Comparison of ENCODE assay signal across 37 cellular contexts in genomic region chr6:153994811-153995210, GRCh38. TPM values are rescaled to one million over a fixed set of nuclear protein-coding genes. Genes with fewer than 3 reads are reported as not detected.
"Had no signal": no experiment of that assay in that cellular context is flagged by ENCODE, and none has a peak within 500 bp of the region (broad histone marks: within the 10 kb centered on the region; RNA-seq: fewer than 3 reads in every experiment).

No MANE protein-coding gene starts in this region.

- H3K4me3 ChIP-seq: colonic mucosa, esophagus squamous epithelium, gastroesophageal sphincter, heart right ventricle had no signal

- H3K9me3 ChIP-seq: colonic mucosa, esophagus squamous epithelium, gastroesophageal sphincter, heart right ventricle had no signal

- ATAC-seq: activated CD4-positive, CD25-positive, alpha-beta regulatory T cell treated with anti-CD3 and anti-CD28 coated beads, Interleukin-2, amount 50 U/mL, for 24 hours; activated CD8-positive, alpha-beta T cell treated with anti-CD3 and anti-CD28 coated beads for 36 hours; activated T-cell treated with anti-CD3 and anti-CD28 coated beads, Interleukin-2, amount 50 U/mL, for 4 hours; activated T-helper 17 cell treated with anti-CD3 and anti-CD28 coated beads, Interleukin-2, amount 50 U/mL, for 72 hours; gastroesophageal sphincter; heart right ventricle had no signal

- H3K36me3 ChIP-seq: brain microvascular endothelial cell, colonic mucosa, esophagus squamous epithelium, gastroesophageal sphincter, heart right ventricle, WERI-Rb-1 had no signal

- FAIRE-seq: astrocyte, bronchial epithelial cell, endometrium, endothelial cell of umbilical vein had no signal

- H3K4me1 ChIP-seq: colonic mucosa, esophagus squamous epithelium, gastroesophageal sphincter, heart right ventricle had no signal

- H3K27ac ChIP-seq: brain microvascular endothelial cell, colonic mucosa, epithelial cell of prostate, esophagus squamous epithelium, gastroesophageal sphincter, heart right ventricle, WERI-Rb-1 had no signal

- DNase-seq: activated B cell treated with CpG ODN at 0.5 μM for 24 hours; activated CD4-positive, alpha-beta T cell treated with anti-CD3 and anti-CD28 coated beads for 48 hours; activated CD4-positive, alpha-beta T cell treated with anti-CD3 and anti-CD28 coated beads, Interleukin-2, amount 50 U/mL, for 1 hour; activated CD4-positive, alpha-beta T cell treated with anti-CD3 and anti-CD28 coated beads, Interleukin-2, amount 50 U/mL, for 48 hours; activated CD8-positive, alpha-beta memory T cell treated with anti-CD3 and anti-CD28 coated beads for 24 hours; activated CD8-positive, alpha-beta T cell treated with anti-CD3 and anti-CD28 coated beads for 36 hours; activated effector memory CD4-positive, alpha-beta T cell treated with Interleukin-2 at 50 U/mL for 16 hours; activated gamma-delta T cell treated with Interleukin-2 at 50 U/mL for 16 hours; activated naive CD4-positive, alpha-beta T cell treated with anti-CD3 and anti-CD28 coated beads, Interleukin-2, amount 50 U/mL, for 16 hours; activated naive CD4-positive, alpha-beta T cell treated with Interleukin-2 at 50 U/mL for 16 hours; activated T-cell treated with anti-CD3 and anti-CD28 coated beads, Interleukin-2, amount 50 U/mL, for 4 hours; amniotic stem cell; anterior cingulate cortex; brain microvascular endothelial cell; colonic mucosa; effector CD8-positive, alpha-beta T cell; esophagus squamous epithelium; foreskin melanocyte; heart right ventricle; T-helper 9 cell; WERI-Rb-1 had no signal

- H3K27me3 ChIP-seq: brain microvascular endothelial cell, colonic mucosa, esophagus squamous epithelium, gastroesophageal sphincter had no signal

RNA-seq across cellular contexts. Expression of gene OPRM1, which starts 44.2 kb away (rescaled TPM):
- total RNA-seq: activated B cell treated with CpG ODN at 0.5 μM for 24 hours; activated CD8-positive, alpha-beta T cell treated with anti-CD3 and anti-CD28 coated beads for 36 hours; activated T-cell treated with anti-CD3 and anti-CD28 coated beads, Interleukin-2, amount 50 U/mL, for 4 hours; activated T-helper 17 cell treated with anti-CD3 and anti-CD28 coated beads, Interleukin-2, amount 50 U/mL, for 72 hours; astrocyte; bronchial epithelial cell; cardiac septum; colonic mucosa; dermis microvascular lymphatic vessel endothelial cell; endothelial cell of umbilical vein; esophagus squamous epithelium; fibroblast of lung; fibroblast of villous mesenchyme; glomerular endothelial cell; heart right ventricle; T-helper 2 cell treated with Interferon-gamma antibody and Interleukin-4, amounts not matched to agents 100 ng/mL and 5 ng/mL, for 36 hours had no signal
- polyA plus RNA-seq: adipose tissue, endothelial cell of umbilical vein, esophagus, fibroblast of lung, heart right ventricle had no signal
